In the genomic region with DNA sequence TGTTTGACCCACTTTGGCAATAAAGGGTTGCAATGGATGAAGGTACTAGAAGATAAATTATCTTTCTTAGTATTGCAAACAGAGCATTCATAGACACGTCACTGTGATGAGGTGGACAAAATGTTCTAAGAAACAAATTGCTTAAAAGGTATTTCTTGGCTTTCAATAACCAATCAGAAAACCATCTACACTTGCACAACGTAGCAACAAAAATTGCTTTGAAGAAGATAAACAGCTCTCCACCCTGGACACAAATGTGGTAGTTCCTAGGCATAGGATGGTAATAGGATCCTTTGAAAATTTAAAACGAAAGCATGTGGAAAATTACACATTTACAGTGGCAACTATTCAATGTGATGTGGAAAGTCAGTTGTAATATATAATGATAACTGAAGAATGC, we compare ENCODE assay signal across 19 cellular contexts.
DNase-seq lines count a peak whose midpoint lies in the region; ATAC-seq and TF ChIP-seq lines count a peak whose summit lies in the region.
"Had no signal": no experiment of that assay in that cellular context is flagged by ENCODE, and none has a peak within 500 bp of the region (broad histone marks: within the 10 kb centered on the region; RNA-seq: fewer than 3 reads in every experiment).

No MANE protein-coding gene starts in this region.

- H3K36me3 ChIP-seq in body of pancreas (replicated peaks in 1 of 2; ENCODE audit: insufficient read depth in 1 of 2, low read depth in 2 of 2) (no peaks in the 10 kb centered on the region), osteoblast (ENCODE audit: insufficient read depth, low read length) (no peaks in the 10 kb centered on the region), tibial nerve (no peaks in the 10 kb centered on the region)

- H3K4me1 ChIP-seq in body of pancreas (peaks cover 19% of the 10 kb centered on the region), osteoblast (ENCODE audit: insufficient read depth, low read length) (no peaks in the 10 kb centered on the region), tibial nerve (peaks cover 0 to 4% (median 0%) of the 10 kb centered on the region in 4 donors)
- H3K4me1 ChIP-seq: Caco-2 had no signal

- 27% methylated on average over 3 of the region's 3 CpGs for WGBS in body of pancreas, 2 donors
- WGBS in tibial nerve, 2 donors = 62 to 73% methylated on average over 3 of the region's 3 CpGs

- TF ChIP-seq EP300 in tibial nerve (IDR thresholded peaks at IDR 0.05) = peak; percentile 26 to 60

- no peak overlapping the region for H3K4me2 ChIP-seq in osteoblast (ENCODE audit: insufficient read depth, low read length)
- H3K4me2 ChIP-seq: GM23338 had no signal

- H3K27ac ChIP-seq in body of pancreas (no peak overlapping the region), osteoblast (ENCODE audit: low read depth, low read length) (no peak overlapping the region), tibial nerve (peak overlapping the region in 1 of 4 donors; percentile 57)
- H3K27ac ChIP-seq: HL-60 had no signal

- H3K4me3 ChIP-seq in body of pancreas (no peak overlapping the region), fibroblast of pulmonary artery (replicated peaks; ENCODE audit: low read depth, low read length) (no peak overlapping the region), osteoblast (ENCODE audit: insufficient read depth, low read length) (no peak overlapping the region), tibial nerve (no peak overlapping the region)
- H3K4me3 ChIP-seq: GM23338 had no signal

- ATAC-seq in body of pancreas = peak; percentile 68
- ATAC-seq in HG03457 (IDR thresholded peaks at IDR 0.05; ENCODE audit: unreplicated experiment) = no peak
- ATAC-seq: GM23338 had no signal

- no peaks in the 10 kb centered on the region for H3K79me2 ChIP-seq in osteoblast (ENCODE audit: insufficient read depth, low read length)

- no peaks in the 10 kb centered on the region for H4K20me1 ChIP-seq in osteoblast (ENCODE audit: insufficient read depth, low read length)

- DNase-seq in body of pancreas = no peak
- DNase-seq in fibroblast of pulmonary artery (ENCODE audit: low read depth) = peak; percentile 49
- DNase-seq in osteoblast (ENCODE audit: insufficient read length, low spot score, missing footprints) = peak; percentile 81
- DNase-seq in tibial nerve (ENCODE audit: low spot score in 2 of 2) = no peak
- no peak for DNase-seq in GDM1 (lab: John Stamatoyannopoulos, UW)
- DNase-seq in T-helper 2 cell = no peak
- DNase-seq: CD4-positive, CD25-positive, alpha-beta regulatory T cell; HCEC 1CT; NCI-H1048; NCI-H1436; NCI-H1930; NCI-H226; NCI-H524; NCI-H82; SIG-M5 had no signal

- no peak overlapping the region for H2AFZ ChIP-seq in osteoblast (ENCODE audit: low read length)
- H2AFZ ChIP-seq: GM23338 had no signal

- no peaks in the 10 kb centered on the region for H3K9me3 ChIP-seq in body of pancreas
- H3K9me3 ChIP-seq in osteoblast (ENCODE audit: low read depth, low read length) = no peaks in the 10 kb centered on the region
- H3K9me3 ChIP-seq in tibial nerve = no peaks in the 10 kb centered on the region
- H3K9me3 ChIP-seq: Caco-2 had no signal

- no peak for TF ChIP-seq CTCF in body of pancreas (IDR thresholded peaks at IDR 0.05)
- TF ChIP-seq CTCF in fibroblast of pulmonary artery (IDR thresholded peaks at IDR 0.05; ENCODE audit: low read length, missing control alignments) = no peak
- TF ChIP-seq CTCF in osteoblast (IDR thresholded peaks at IDR 0.05; ENCODE audit: extremely low read depth, low read depth, low read length) = no peak
- no peak for TF ChIP-seq CTCF in tibial nerve (IDR thresholded peaks at IDR 0.05)

- intact Hi-C loops in body of pancreas (cut with DNase I) = no loop called here

- H3K27me3 ChIP-seq in body of pancreas (no peaks in the 10 kb centered on the region), osteoblast (ENCODE audit: insufficient read depth, low read length) (no peaks in the 10 kb centered on the region), tibial nerve (no peaks in the 10 kb centered on the region)

- TF ChIP-seq POLR2A in body of pancreas (IDR thresholded peaks at IDR 0.05) = no peak
- no peak for TF ChIP-seq POLR2A in tibial nerve (IDR thresholded peaks at IDR 0.05)

Comparison
In these comparisons a context has a peak if more than half of its experiments do, and no peak if none do; other contexts are left out.
1. DNase-seq: peak in fibroblast of pulmonary artery (single experiment) and osteoblast (single experiment); none in body of pancreas (0 of 4), tibial nerve (0 of 2), GDM1 (single experiment) and T-helper 2 cell (0 of 5).